ENCODE assay signal across 24 cellular contexts in the genomic region with DNA sequence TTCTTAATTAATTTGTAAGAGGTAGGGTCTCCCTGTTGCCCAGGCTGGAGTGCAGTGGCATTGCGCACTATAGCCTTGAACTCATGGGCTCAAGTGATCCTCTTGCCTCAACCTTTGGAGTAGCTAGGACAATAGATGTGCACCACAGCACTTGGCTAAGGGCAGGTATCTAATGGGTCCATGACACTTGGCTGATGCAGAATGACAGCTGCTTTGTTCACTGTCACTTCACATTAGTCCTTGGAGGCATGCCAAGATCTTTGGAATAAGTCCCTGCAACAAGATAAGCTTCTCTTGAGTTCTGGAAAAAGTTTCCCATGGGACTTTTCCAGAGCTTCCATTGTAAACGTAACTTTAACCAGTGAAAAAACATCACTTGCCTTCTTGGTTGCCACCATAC. TPM values are rescaled to one million over a fixed set of nuclear protein-coding genes. Genes with fewer than 3 reads are reported as not detected.
DNase-seq lines count a peak whose midpoint lies in the region; ATAC-seq and TF ChIP-seq lines count a peak whose summit lies in the region.
"Had no signal": no experiment of that assay in that cellular context is flagged by ENCODE, and none has a peak within 500 bp of the region (broad histone marks: within the 10 kb centered on the region; RNA-seq: fewer than 3 reads in every experiment).

No MANE protein-coding gene starts in this region.

- peaks cover 15% of the 10 kb centered on the region; the same call in 1 of the 2 replicates for H3K4me1 ChIP-seq in BE2C

- no peaks in the 10 kb centered on the region for H3K36me3 ChIP-seq in BE2C

- no peak for ATAC-seq in HG03457 (IDR thresholded peaks at IDR 0.05; ENCODE audit: unreplicated experiment)
- ATAC-seq: activated naive CD8-positive, alpha-beta T cell treated with anti-CD3 and anti-CD28 coated beads, Interleukin-2, amount 50 U/mL, for 24 hours; natural killer cell; stimulated activated naive CD8-positive, alpha-beta T cell treated with anti-CD3 and anti-CD28 coated beads, Interleukin-15, Interleukin-2, amounts not matched to agents 100 U/mL and 50 U/mL, for 24 hours had no signal

- no peaks in the 10 kb centered on the region for H3K9me3 ChIP-seq in BE2C
- H3K9me3 ChIP-seq: heart left ventricle, thoracic aorta had no signal

- TF ChIP-seq CTCF in BE2C (IDR thresholded peaks at IDR 0.05; ENCODE audit: low read depth, low read length) (no peak), foreskin fibroblast (IDR thresholded peaks at IDR 0.05; ENCODE audit: low read depth, low read length) (no peak)

- H3K27me3 ChIP-seq in BE2C = no peaks in the 10 kb centered on the region
- H3K27me3 ChIP-seq: heart left ventricle had no signal

- DNase-seq in BE2C = peak; percentile 69
- DNase-seq in LHCN-M2 (ENCODE audit: low read depth) = peak; percentile 61
- DNase-seq in NCI-H345 treated with DMSO at 0.1 percent for 48 hours (lab: John Stamatoyannopoulos, UW; ENCODE audit: unreplicated experiment) = peak; percentile 15
- peak; percentile 82 for DNase-seq in myocyte (ENCODE audit: low read depth)
- no peak for DNase-seq in foreskin fibroblast
- no peak for DNase-seq in hepatic stellate cell (ENCODE audit: low spot score)
- DNase-seq: activated CD4-positive, alpha-beta T cell treated with anti-CD3 and anti-CD28 coated beads for 1 hour; activated gamma-delta T cell; activated naive CD8-positive, alpha-beta T cell treated with anti-CD3 and anti-CD28 coated beads, Interleukin-2, amount 50 U/mL, for 24 hours; CD4-positive, CD25-positive, alpha-beta regulatory T cell; effector CD4-positive, alpha-beta T cell; GDM1; GM23248; HFFc6; natural killer cell; NCI-H1436 treated with DMSO at 0.1 percent for 48 hours; RPMI8226; stimulated activated CD4-positive, alpha-beta T cell treated with anti-CD3 and anti-CD28 coated beads, Interleukin-12 subunit alpha, Interleukin-12 subunit beta, amount 100 ng/mL, for 4 hours; stimulated activated CD4-positive, alpha-beta T cell treated with anti-CD3 and anti-CD28 coated beads, Interleukin-4, amount 100 ng/mL, for 4 hours; stimulated activated naive CD8-positive, alpha-beta T cell treated with anti-CD3 and anti-CD28 coated beads, Interleukin-15, Interleukin-2, amounts not matched to agents 100 U/mL and 50 U/mL, for 24 hours had no signal

- H3K4me3 ChIP-seq in BE2C (ENCODE audit: low read depth, low read length) (no peak overlapping the region), foreskin fibroblast (ENCODE audit: low read depth in 1 of 2, low read length in 2 of 2) (no peak overlapping the region)
- H3K4me3 ChIP-seq: GM23248, heart left ventricle, SK-N-MC, thoracic aorta had no signal

RNA-seq across cellular contexts. Expression of gene COQ6, which starts 23.4 kb away (rescaled TPM):
- 38.6 TPM for polyA plus RNA-seq in BE2C (2012; ENCODE audit: insufficient read depth, insufficient read length, low read depth)
- total RNA-seq in LHCN-M2 (2014; rRNA removed) = 38.5 and 46.7 TPM in 2 replicates
- 20.2 TPM for polyA plus RNA-seq in LHCN-M2 (2012)
- 42.9 and 50.3 TPM in 2 replicates for total RNA-seq in myocyte
- polyA plus RNA-seq in myocyte (2012) = 27.6 TPM

RNA-seq across cellular contexts. Expression of gene FAM161B, which starts 23.6 kb away (rescaled TPM):
- 4.4 TPM for polyA plus RNA-seq in BE2C (2012; ENCODE audit: insufficient read depth, insufficient read length, low read depth)
- total RNA-seq in LHCN-M2 (2014; rRNA removed) (2.1 and 3.4 TPM in 2 replicates), myocyte (4.4 and 5.5 TPM in 2 replicates)
- 2.7 TPM for polyA plus RNA-seq in LHCN-M2 (2012)
- 4.5 TPM for polyA plus RNA-seq in myocyte (2012)

RNA-seq across cellular contexts. Expression of gene ENTPD5, which starts 45.6 kb away (rescaled TPM):
- 8.3 TPM for polyA plus RNA-seq in BE2C (2012; ENCODE audit: insufficient read depth, insufficient read length, low read depth)
- total RNA-seq in LHCN-M2 (2014; rRNA removed) = 8.3 and 11.8 TPM in 2 replicates
- 4.2 TPM for polyA plus RNA-seq in LHCN-M2 (2012)
- total RNA-seq in myocyte = 7.4 and 8.4 TPM in 2 replicates
- 7.8 TPM for polyA plus RNA-seq in myocyte (2012)

RNA-seq across cellular contexts. Expression of gene BBOF1, which starts 45.7 kb away (rescaled TPM):
- polyA plus RNA-seq in BE2C (2012; ENCODE audit: insufficient read depth, insufficient read length, low read depth) = 0.59 TPM
- total RNA-seq in LHCN-M2 (2014; rRNA removed) (4.9 and 8.6 TPM in 2 replicates), myocyte (6.4 and 7.8 TPM in 2 replicates)
- polyA plus RNA-seq in LHCN-M2 (2012) = 3.9 TPM
- 5.4 TPM for polyA plus RNA-seq in myocyte (2012)

Comparison
In these comparisons a context has a peak if more than half of its experiments do, and no peak if none do; other contexts are left out.
1. DNase-seq: peak in BE2C (single experiment), LHCN-M2 (single experiment), NCI-H345 treated with DMSO at 0.1 percent for 48 hours (single experiment) and myocyte (single experiment); none in foreskin fibroblast (0 of 2) and hepatic stellate cell (single experiment).